Comparison of ENCODE assay signal across 15 cellular contexts in the genomic region with DNA sequence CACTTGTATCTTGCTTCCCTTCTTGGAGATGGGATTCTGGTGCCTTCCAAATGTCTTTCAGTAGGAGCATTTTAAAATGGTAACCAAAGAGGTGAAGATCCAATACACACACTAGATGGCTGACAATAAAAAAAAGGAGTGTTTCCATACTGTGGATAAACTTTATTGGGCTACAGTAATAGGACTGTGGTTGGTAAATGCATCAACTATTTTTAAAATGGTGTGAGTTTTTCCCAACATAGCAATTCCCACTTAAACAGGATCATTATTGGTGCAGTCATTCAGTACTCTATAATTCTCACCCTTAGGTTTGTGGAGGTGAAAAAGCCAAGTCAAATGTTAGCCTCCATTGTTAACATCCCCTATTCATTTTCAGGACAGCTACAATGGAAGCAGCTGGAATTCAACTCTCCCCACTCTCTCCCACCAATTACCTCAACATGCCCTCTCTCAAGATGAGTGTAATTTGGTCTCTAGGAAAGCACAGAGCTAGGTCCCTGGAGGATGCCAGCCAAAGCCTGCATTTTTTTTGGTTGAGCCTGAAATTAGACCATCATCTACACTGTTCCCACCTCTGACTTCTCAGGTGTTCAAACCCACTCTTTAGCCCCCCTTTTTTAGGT.
DNase-seq lines count a peak whose midpoint lies in the region; ATAC-seq, FAIRE-seq and TF ChIP-seq lines count a peak whose summit lies in the region.
"Had no signal": no experiment of that assay in that cellular context is flagged by ENCODE, and none has a peak within 500 bp of the region (broad histone marks: within the 10 kb centered on the region; RNA-seq: fewer than 3 reads in every experiment).

No MANE protein-coding gene starts in this region.

- in situ Hi-C loops in GM12878 (cut with MboI) = loop anchor here (25.0 kb wide), 1 partner anchor 1052 kb away; the partner anchor contains the start of gene POLI

- peaks cover 37 to 43% of the 10 kb centered on the region in 2 donors for H3K36me3 Mint-ChIP-seq in stimulated activated naive B cell treated with anti-CD40 and anti-IgM and Interleukin-4, amounts not matched to agents 10 μg/mL and 1 μg/mL and 100 μg/mL, for 72 hours
- H3K36me3 Mint-ChIP-seq: CD4-positive, alpha-beta memory T cell had no signal

- no peak for TF ChIP-seq POLR2A in GM12878 (IDR thresholded peaks at IDR 0.05; ENCODE audit: low read depth, low read length)

- H3K4me1 ChIP-seq in GM12878 (ENCODE audit: control insufficient read depth, insufficient read depth, low read length) = peaks cover 5% of the 10 kb centered on the region; the same call in 1 of the 2 replicates
- H3K4me1 ChIP-seq: right lobe of liver had no signal

- intact Hi-C loops in GM12878 (cut with micrococcal nuclease; ENCODE audit: unreplicated experiment) = loop anchor here (10.0 kb wide), 2 partner anchors 1050 to 1090 kb away; partner anchors contain the start of genes MBD2 and POLI

- peak overlapping the region; percentile 39; the same call in 1 of the 2 replicates for H3K4me3 ChIP-seq in GM12878
- H3K4me3 ChIP-seq: right lobe of liver, SK-N-MC had no signal

- no peak for TF ChIP-seq RAD21 in GM12878 (IDR thresholded peaks at IDR 0.05; ENCODE audit: insufficient read depth, low read depth, low read length)

- H2AFZ ChIP-seq in GM12878 (ENCODE audit: control insufficient read depth, low read depth, low read length) = no peak overlapping the region

- RAD21 ChIA-PET in GM12878 (lab: Charles Lee; ENCODE audit: unreplicated experiment) = interaction anchor here (0.8 to 6.4 kb wide), 9 partner anchors 7 to 80 kb away, joined by 3 to 83 read pairs (median 3); no protein-coding TSS in a partner anchor

- SMC1A ChIA-PET in GM12878 (lab: Charles Lee; ENCODE audit: uncharacterized antibody, unreplicated experiment) = interaction anchor here (0.9 to 10.9 kb wide), 6 partner anchors 11 to 68 kb away, joined by 3 to 154 read pairs (median 6); no protein-coding TSS in a partner anchor

- no peaks in the 10 kb centered on the region for H4K20me1 ChIP-seq in GM12878 (ENCODE audit: control insufficient read depth, insufficient read depth)

- CTCF ChIA-PET in GM12878 (lab: Yijun Ruan, JAX) = interaction anchor here (0.8 to 5.5 kb wide), 10 partner anchors 7 to 80 kb away, joined by 3 to 44 read pairs (median 4); no protein-coding TSS in a partner anchor

- no peaks in the 10 kb centered on the region for H3K27me3 ChIP-seq in GM12878 (replicated peaks in 1 of 2; ENCODE audit: control insufficient read depth in 2 of 2, insufficient read depth in 2 of 2, low read length in 1 of 2)

- peaks cover 0 to 3% of the 10 kb centered on the region in 2 experiments; a peak in 2 of 4 replicates for H3K36me3 ChIP-seq in GM12878 (ENCODE audit: control insufficient read depth in 2 of 2, insufficient read depth in 2 of 2, low read length in 1 of 2)
- H3K36me3 ChIP-seq: right lobe of liver had no signal

- peak overlapping the region; percentile 34 for H3K27ac ChIP-seq in GM12878 (ENCODE audit: control insufficient read depth, insufficient read depth)
- H3K27ac ChIP-seq: 22Rv1, right lobe of liver, SK-N-MC had no signal

- H3K4me1 Mint-ChIP-seq in stimulated activated naive B cell treated with anti-CD40 and anti-IgM and Interleukin-4, amounts not matched to agents 10 μg/mL and 1 μg/mL and 100 μg/mL, for 72 hours = peaks cover 36 to 84% of the 10 kb centered on the region in 2 donors

- DNase-seq in DMS 273 (lab: John Stamatoyannopoulos, UW; ENCODE audit: unreplicated experiment) = peak; percentile 47
- no peak for DNase-seq in DMS 273 treated with DMSO at 0.1 percent for 48 hours (lab: John Stamatoyannopoulos, UW)
- peak; percentile 28 to 83 for DNase-seq in NCI-H2081 (lab: John Stamatoyannopoulos, UW)
- no peak for DNase-seq in GM12878 (ENCODE audit: low read depth, low spot score)
- no peak for DNase-seq in stimulated activated naive B cell treated with anti-CD40 and anti-IgM and Interleukin-4, amounts not matched to agents 10 μg/mL and 1 μg/mL and 100 μg/mL, for 72 hours
- no peak for DNase-seq in NCI-H82 treated with DMSO at 0.1 percent for 48 hours (lab: John Stamatoyannopoulos, UW; ENCODE audit: unreplicated experiment)
- no peak for DNase-seq in activated naive CD4-positive, alpha-beta T cell treated with anti-CD3 and anti-CD28 coated beads, Interleukin-2, amount 50 U/mL, for 16 hours
- DNase-seq: activated naive CD4-positive, alpha-beta T cell; CD4-positive, alpha-beta memory T cell; hypothalamus; NCI-H1694; right lobe of liver had no signal

- H3K4me2 ChIP-seq in GM12878 (ENCODE audit: control insufficient read depth, insufficient read depth) = peak overlapping the region; percentile 65

- no TSS peak for BruUV-seq in GM12878 (replicated peaks; lab: Mats Ljungman, UMichigan)

- no peak for TF ChIP-seq EP300 in GM12878 (IDR thresholded peaks at IDR 0.05; ENCODE audit: borderline replicate concordance in 1 of 2, control insufficient read depth in 1 of 2, low read depth in 2 of 2, low read length in 2 of 2)

- H3K27ac Mint-ChIP-seq in stimulated activated naive B cell treated with anti-CD40 and anti-IgM and Interleukin-4, amounts not matched to agents 10 μg/mL and 1 μg/mL and 100 μg/mL, for 72 hours = peak overlapping the region; percentile 66
- H3K27ac Mint-ChIP-seq: CD4-positive, alpha-beta memory T cell had no signal

- no peaks in the 10 kb centered on the region for H3K9me3 Mint-ChIP-seq in stimulated activated naive B cell treated with anti-CD40 and anti-IgM and Interleukin-4, amounts not matched to agents 10 μg/mL and 1 μg/mL and 100 μg/mL, for 72 hours

- H3K27me3 Mint-ChIP-seq in stimulated activated naive B cell treated with anti-CD40 and anti-IgM and Interleukin-4, amounts not matched to agents 10 μg/mL and 1 μg/mL and 100 μg/mL, for 72 hours = no peaks in the 10 kb centered on the region

- TF ChIP-seq CTCF in GM12878 (IDR thresholded peaks at IDR 0.05 in 2 of 3, conservative IDR thresholded peaks at IDR 0.05 in 1 of 3; ENCODE audit: control insufficient read depth in 2 of 3, extremely low read depth in 1 of 3, insufficient read depth in 1 of 3, low read depth in 3 of 3, low read length in 3 of 3) = no peak

- POLR2A ChIA-PET in GM12878 (lab: Charles Lee) = interaction anchor here (1.2 to 6.7 kb wide), 6 partner anchors 8 to 80 kb away, joined by 3 to 52 read pairs (median 6); no protein-coding TSS in a partner anchor

- FAIRE-seq in GM12878 (lab: Jason Lieb, UNC) = no peak

- peak overlapping the region; percentile 64 to 73 for H3K4me3 Mint-ChIP-seq in stimulated activated naive B cell treated with anti-CD40 and anti-IgM and Interleukin-4, amounts not matched to agents 10 μg/mL and 1 μg/mL and 100 μg/mL, for 72 hours
- H3K4me3 Mint-ChIP-seq: CD4-positive, alpha-beta memory T cell had no signal

- H3K9ac ChIP-seq in GM12878 (ENCODE audit: control insufficient read depth, insufficient read depth, low read length) = peak overlapping the region; percentile 24

- ATAC-seq in GM12878 (peak; percentile 32), HG03565 (IDR thresholded peaks at IDR 0.05; ENCODE audit: unreplicated experiment) (no peak)
- peak; percentile 29 to 55 for ATAC-seq in stimulated activated naive B cell treated with anti-CD40 and anti-IgM and Interleukin-4, amounts not matched to agents 10 μg/mL and 1 μg/mL and 100 μg/mL, for 72 hours (replicated peaks)
- ATAC-seq: right lobe of liver had no signal

- H3K9me3 ChIP-seq in GM12878 (replicated peaks; ENCODE audit: control insufficient read depth, insufficient read depth, low read length) = no peaks in the 10 kb centered on the region; the same call in 2 of the 3 replicates
- H3K9me3 ChIP-seq: right lobe of liver had no signal

- H3K79me2 ChIP-seq in GM12878 (ENCODE audit: control insufficient read depth, insufficient read depth, low read length) = peaks cover 100% of the 10 kb centered on the region

TF ChIP-seq in GM12878, 131 proteins besides CTCF, POLR2A, EP300 and RAD21:
- TF ChIP-seq IKZF1 (conservative IDR thresholded peaks at IDR 0.05) (0 out of 2 replicates have a peak, but pooled peaks have one; percentile 42), IKZF2 (IDR thresholded peaks at IDR 0.05) (peak; percentile 36 to 40; a peak in 3 of 4 replicates), TCF3 (IDR thresholded peaks at IDR 0.05; ENCODE audit: borderline replicate concordance, insufficient read depth, low read depth, low read length) (no peak), GATAD2B (conservative IDR thresholded peaks at IDR 0.05; ENCODE audit: low read depth) (0 out of 2 replicates have a peak, but pooled peaks have one; percentile 22), EZH2 (IDR thresholded peaks at IDR 0.05; ENCODE audit: borderline replicate concordance, control insufficient read depth, low read depth, low read length) (no peak), MEF2B (IDR thresholded peaks at IDR 0.05; ENCODE audit: partially characterized antibody, poor library complexity, severe bottlenecking) (peak; percentile 56)
- TF ChIP-seq, protein P1, sequence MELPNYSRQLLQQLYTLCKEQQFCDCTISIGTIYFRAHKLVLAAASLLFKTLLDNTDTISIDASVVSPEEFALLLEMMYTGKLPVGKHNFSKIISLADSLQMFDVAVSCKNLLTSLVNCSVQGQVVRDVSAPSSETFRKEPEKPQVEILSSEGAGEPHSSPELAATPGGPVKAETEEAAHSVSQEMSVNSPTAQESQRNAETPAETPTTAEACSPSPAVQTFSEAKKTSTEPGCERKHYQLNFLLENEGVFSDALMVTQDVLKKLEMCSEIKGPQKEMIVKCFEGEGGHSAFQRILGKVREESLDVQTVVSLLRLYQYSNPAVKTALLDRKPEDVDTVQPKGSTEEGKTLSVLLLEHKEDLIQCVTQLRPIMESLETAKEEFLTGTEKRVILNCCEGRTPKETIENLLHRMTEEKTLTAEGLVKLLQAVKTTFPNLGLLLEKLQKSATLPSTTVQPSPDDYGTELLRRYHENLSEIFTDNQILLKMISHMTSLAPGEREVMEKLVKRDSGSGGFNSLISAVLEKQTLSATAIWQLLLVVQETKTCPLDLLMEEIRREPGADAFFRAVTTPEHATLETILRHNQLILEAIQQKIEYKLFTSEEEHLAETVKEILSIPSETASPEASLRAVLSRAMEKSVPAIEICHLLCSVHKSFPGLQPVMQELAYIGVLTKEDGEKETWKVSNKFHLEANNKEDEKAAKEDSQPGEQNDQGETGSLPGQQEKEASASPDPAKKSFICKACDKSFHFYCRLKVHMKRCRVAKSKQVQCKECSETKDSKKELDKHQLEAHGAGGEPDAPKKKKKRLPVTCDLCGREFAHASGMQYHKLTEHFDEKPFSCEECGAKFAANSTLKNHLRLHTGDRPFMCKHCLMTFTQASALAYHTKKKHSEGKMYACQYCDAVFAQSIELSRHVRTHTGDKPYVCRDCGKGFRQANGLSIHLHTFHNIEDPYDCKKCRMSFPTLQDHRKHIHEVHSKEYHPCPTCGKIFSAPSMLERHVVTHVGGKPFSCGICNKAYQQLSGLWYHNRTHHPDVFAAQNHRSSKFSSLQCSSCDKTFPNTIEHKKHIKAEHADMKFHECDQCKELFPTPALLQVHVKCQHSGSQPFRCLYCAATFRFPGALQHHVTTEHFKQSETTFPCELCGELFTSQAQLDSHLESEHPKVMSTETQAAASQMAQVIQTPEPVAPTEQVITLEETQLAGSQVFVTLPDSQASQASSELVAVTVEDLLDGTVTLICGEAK (IDR thresholded peaks at IDR 0.05; ENCODE audit: borderline replicate concordance) = peak; percentile 55; the same call in 1 of the 2 replicates

Comparison
In these comparisons a context has a peak if more than half of its experiments do, and no peak if none do; other contexts are left out.
1. DNase-seq: peak in DMS 273 (single experiment) and NCI-H2081 (2 of 2); none in DMS 273 treated with DMSO at 0.1 percent for 48 hours (single experiment), GM12878 (single experiment), stimulated activated naive B cell treated with anti-CD40 and anti-IgM and Interleukin-4, amounts not matched to agents 10 μg/mL and 1 μg/mL and 100 μg/mL, for 72 hours (single experiment), NCI-H82 treated with DMSO at 0.1 percent for 48 hours (single experiment) and activated naive CD4-positive, alpha-beta T cell treated with anti-CD3 and anti-CD28 coated beads, Interleukin-2, amount 50 U/mL, for 16 hours (single experiment).